ENCODE assay signal across 8 cellular contexts in genomic region chr3:67979342-67979741, GRCh38.
"Had no signal": no experiment of that assay in that cellular context is flagged by ENCODE, and none has a peak within 500 bp of the region (broad histone marks: within the 10 kb centered on the region; RNA-seq: fewer than 3 reads in every experiment).

No MANE protein-coding gene starts in this region.

- FAIRE-seq: G401.6, GM12878, GM12891, GM12892, GM18507, GM19239 had no signal

- DNase-seq: GDM1, GF-D8 had no signal

- ATAC-seq: GM12878 had no signal

- H3K4me3 ChIP-seq: GM12878 had no signal
